ENCODE assay signal across 20 cellular contexts in genomic region chr9:289121-289520, GRCh38.
"Had no signal": no experiment of that assay in that cellular context is flagged by ENCODE, and none has a peak within 500 bp of the region (broad histone marks: within the 10 kb centered on the region; RNA-seq: fewer than 3 reads in every experiment).

No MANE protein-coding gene starts in this region.

- H3K9ac ChIP-seq: KMS-11, SK-N-SH had no signal

- H3K9me3 ChIP-seq: SK-N-SH had no signal

- ATAC-seq: Panc1 had no signal

- H3K27ac ChIP-seq: KMS-11, RWPE1 had no signal

- H3K4me2 ChIP-seq: KMS-11, SK-N-SH had no signal

- DNase-seq: Kasumi-1, MM.1S, NCI-H1092 treated with DMSO at 0.1 percent for 48 hours, NCI-H1436, NCI-H187, NCI-H2029, NCI-H2081 treated with DMSO at 0.1 percent for 48 hours, NCI-H2171, NCI-H226, NCI-H446, NCI-H510A, NCI-H524 treated with DMSO at 0.1 percent for 48 hours, NCI-H69, NCI-H774, SHP77, SK-N-SH, SW 1271 had no signal

- H3K9me2 ChIP-seq: SK-N-SH had no signal
